Comparison of ENCODE assay signal across 10 cellular contexts in genomic region chr21:27423073-27423472, GRCh38.
DNase-seq lines count a peak whose midpoint lies in the region; ATAC-seq and TF ChIP-seq lines count a peak whose summit lies in the region.
"Had no signal": no experiment of that assay in that cellular context is flagged by ENCODE, and none has a peak within 500 bp of the region (broad histone marks: within the 10 kb centered on the region; RNA-seq: fewer than 3 reads in every experiment).

No MANE protein-coding gene starts in this region.

- H3K27me3 ChIP-seq in H9 (ENCODE audit: insufficient read depth, low read length): no peaks in the 10 kb centered on the region

- no peak overlapping the region for H4K5ac ChIP-seq in H9 (ENCODE audit: insufficient read length, low read depth, low read length)

- H3K27ac Mint-ChIP-seq in H9: peak overlapping the region in 2 of 3 experiments; percentile 65 to 70; a peak in 3 of 7 replicates

- no peaks in the 10 kb centered on the region for H3K27me3 Mint-ChIP-seq in H9 (ENCODE audit: low read depth)

- H3K4me2 ChIP-seq in H9 (ENCODE audit: insufficient read depth, insufficient read length, low read length): no peak overlapping the region

- H3K79me1 ChIP-seq in H9 (ENCODE audit: insufficient read depth, low read depth, low read length, poor library complexity, severe bottlenecking): no peaks in the 10 kb centered on the region

- no peaks in the 10 kb centered on the region for H3K23me2 ChIP-seq in H9 (ENCODE audit: insufficient read length, low read depth, low read length, poor library complexity, severe bottlenecking)

- ATAC-seq in GM18517 (IDR thresholded peaks at IDR 0.05; ENCODE audit: unreplicated experiment): no peak

- WGBS in H9 (ENCODE audit: extremely low coverage, insufficient read length, low lambda C conversion rate): no CpG with 5 or more reads among the region's 4 CpGs

- H3K14ac ChIP-seq in H9 (ENCODE audit: insufficient read depth, low read length): no peak overlapping the region

- no peak for DNase-seq in H9
- DNase-seq in brain pericyte (ENCODE audit: low read depth, low spot score): peak; percentile 67
- peak; percentile 13 for DNase-seq in iPS-NIHi7 (ENCODE audit: extremely low spot score)
- DNase-seq in stromal cell of bone marrow (ENCODE audit: low read depth): peak; percentile 97
- no peak for DNase-seq in DMS 273 (lab: John Stamatoyannopoulos, UW; ENCODE audit: unreplicated experiment)
- no peak for DNase-seq in NCI-H1417 treated with DMSO at 0.1 percent for 48 hours (lab: John Stamatoyannopoulos, UW)
- no peak for DNase-seq in NCI-H2029 (lab: John Stamatoyannopoulos, UW)
- DNase-seq: glutamatergic neuron, NCI-H146 had no signal

- no peak overlapping the region for H2AK5ac ChIP-seq in H9 (ENCODE audit: insufficient read length, low read length)

- no peak overlapping the region for H3K18ac ChIP-seq in H9 (ENCODE audit: insufficient read length, low read depth, low read length)

- peaks cover 0 to 2% (median under 1%) of the 10 kb centered on the region in 3 experiments; a peak in 1 of 7 replicates for H3K36me3 Mint-ChIP-seq in H9 (ENCODE audit: insufficient read depth in 1 of 3, low read depth in 3 of 3)

- no peak overlapping the region for H3K27ac ChIP-seq in H9 (ENCODE audit: insufficient read length, low read depth, low read length)

- H3K79me2 ChIP-seq in H9 (ENCODE audit: insufficient read depth, low read length): no peaks in the 10 kb centered on the region

- H2BK5ac ChIP-seq in H9 (ENCODE audit: insufficient read length, low read length): no peak overlapping the region

- H3K4me1 ChIP-seq in H9 (ENCODE audit: insufficient read depth, low read length): peaks cover 12% of the 10 kb centered on the region; the same call in 1 of the 2 replicates

- no peak overlapping the region for H3K4ac ChIP-seq in H9 (ENCODE audit: low read depth, low read length)

- peaks cover 26 to 28% of the 10 kb centered on the region in 2 experiments for H3K4me1 Mint-ChIP-seq in H9

- H4K20me1 ChIP-seq in H9 (ENCODE audit: control insufficient read depth, insufficient read depth, insufficient read length): no peaks in the 10 kb centered on the region

- no peak overlapping the region for H3K56ac ChIP-seq in H9 (ENCODE audit: insufficient read length, low read depth, low read length)

- no peaks in the 10 kb centered on the region for H3K9me3 ChIP-seq in H9 (ENCODE audit: control insufficient read depth, low read depth, low read length)

- no peak overlapping the region for H2BK12ac ChIP-seq in H9 (ENCODE audit: insufficient read length, low read depth, low read length)

- no peak for TF ChIP-seq CTCF in H9 (conservative IDR thresholded peaks at IDR 0.05)

- no peak overlapping the region for H2AFZ ChIP-seq in H9 (ENCODE audit: low read length)

- no peak overlapping the region for H2BK120ac ChIP-seq in H9 (ENCODE audit: low read depth, low read length, poor library complexity, severe bottlenecking)

- no peak overlapping the region for H3K23ac ChIP-seq in H9 (ENCODE audit: insufficient read length, low read depth, low read length)

- peaks cover 0 to 3% of the 10 kb centered on the region in 2 experiments; a peak in 1 of 5 replicates for H3K9me3 Mint-ChIP-seq in H9

- H3T11ph ChIP-seq in H9 (ENCODE audit: low read length): no peak overlapping the region

- H3K4me3 Mint-ChIP-seq in H9: peak overlapping the region in 1 of 2 experiments; percentile 44; a peak in 1 of 5 replicates

- H3K9ac ChIP-seq in H9 (ENCODE audit: extremely low read depth, insufficient read length, low read length): no peak overlapping the region

- H4K91ac ChIP-seq in H9 (ENCODE audit: insufficient read length, low read depth, low read length): no peak overlapping the region

- no peak overlapping the region for H2BK15ac ChIP-seq in H9 (ENCODE audit: low read depth, low read length)

- H4K8ac ChIP-seq in H9 (replicated peaks; ENCODE audit: insufficient read length, low read depth, low read length): no peak overlapping the region

- H2BK20ac ChIP-seq in H9 (ENCODE audit: low read depth, low read length, poor library complexity, severe bottlenecking): no peak overlapping the region

Comparison
In these comparisons a context has a peak if more than half of its experiments do, and no peak if none do; other contexts are left out.
1. DNase-seq: peak in brain pericyte (single experiment), iPS-NIHi7 (single experiment) and stromal cell of bone marrow (single experiment); none in H9 (single experiment), DMS 273 (single experiment), NCI-H1417 treated with DMSO at 0.1 percent for 48 hours (single experiment) and NCI-H2029 (single experiment).